In genomic region chr17:61396586-61397085, GRCh38 we compare ENCODE assay signal across 12 cellular contexts. TPM values are rescaled to one million over a fixed set of nuclear protein-coding genes. Genes with fewer than 3 reads are reported as not detected.
DNase-seq lines count a peak whose midpoint lies in the region; ATAC-seq and TF ChIP-seq lines count a peak whose summit lies in the region.
"Had no signal": no experiment of that assay in that cellular context is flagged by ENCODE, and none has a peak within 500 bp of the region (broad histone marks: within the 10 kb centered on the region; RNA-seq: fewer than 3 reads in every experiment).

No MANE protein-coding gene starts in this region.

- H3K4me2 ChIP-seq in parathyroid adenoma (ENCODE audit: low read length), result peak overlapping the region; percentile 44

- H2AFZ ChIP-seq in parathyroid adenoma, result no peak overlapping the region

- H3K4me1 ChIP-seq in cardiac muscle cell (ENCODE audit: low read depth) (peaks cover 25% of the 10 kb centered on the region), left ventricle myocardium inferior (peaks cover 52% of the 10 kb centered on the region), parathyroid adenoma (peaks cover 2% of the 10 kb centered on the region), aorta (ENCODE audit: control insufficient read depth in 1 of 2, insufficient read depth in 2 of 2, low read length in 2 of 2) (no peaks in the 10 kb centered on the region)

- H3K79me2 ChIP-seq in parathyroid adenoma, result no peaks in the 10 kb centered on the region

- WGBS in aorta, 2 donors, result 10 to 13% methylated on average over 43 to 46 of the region's 46 CpGs

- peak in 1 of 2 donors; percentile 61 for DNase-seq in cardiac muscle cell (ENCODE audit: low read depth in 1 of 2, low spot score in 1 of 2)
- no peak for DNase-seq in Right ventricle myocardium superior
- DNase-seq in left ventricle myocardium inferior, result no peak
- no peak for DNase-seq in aorta
- DNase-seq in UCSD-AML1 (lab: John Stamatoyannopoulos, UW; ENCODE audit: unreplicated experiment), result no peak
- no peak for DNase-seq in activated CD8-positive, alpha-beta memory T cell treated with anti-CD3 and anti-CD28 coated beads, Interleukin-2, amount 50 U/mL, for 48 hours
- no peak for DNase-seq in activated CD8-positive, alpha-beta memory T cell treated with anti-CD3 and anti-CD28 coated beads, Interleukin-2, amount 50 U/mL, for 4 hours
- DNase-seq: head of caudate nucleus, NCI-H748 treated with DMSO at 0.1 percent for 48 hours had no signal

- H3K9me3 ChIP-seq in cardiac muscle cell (ENCODE audit: low read depth) (no peaks in the 10 kb centered on the region), left ventricle myocardium inferior (replicated peaks) (no peaks in the 10 kb centered on the region), parathyroid adenoma (ENCODE audit: control insufficient read depth, low read length) (no peaks in the 10 kb centered on the region), aorta (ENCODE audit: control insufficient read depth, low read length) (no peaks in the 10 kb centered on the region)
- H3K9me3 ChIP-seq: neutrophil had no signal

- no peaks in the 10 kb centered on the region for H3K36me3 ChIP-seq in cardiac muscle cell
- no peaks in the 10 kb centered on the region for H3K36me3 ChIP-seq in left ventricle myocardium inferior
- no peaks in the 10 kb centered on the region for H3K36me3 ChIP-seq in parathyroid adenoma (ENCODE audit: control insufficient read depth, insufficient read depth, low read length)
- no peaks in the 10 kb centered on the region for H3K36me3 ChIP-seq in aorta (ENCODE audit: control insufficient read depth in 1 of 2, insufficient read depth in 2 of 2, low read length in 1 of 2)

- H3K9ac ChIP-seq in parathyroid adenoma, result no peak overlapping the region

- H3K27ac ChIP-seq in cardiac muscle cell (peak overlapping the region; percentile 98), left ventricle myocardium inferior (replicated peaks) (peak overlapping the region; percentile 85), parathyroid adenoma (no peak overlapping the region), aorta (ENCODE audit: low read depth in 1 of 2, low read length in 2 of 2) (peak overlapping the region in 1 of 2 donors; percentile 4)
- H3K27ac ChIP-seq: neutrophil had no signal

- intact Hi-C loops in Right ventricle myocardium superior (cut with DNase I) (loop anchor here (10.0 kb wide), 1 partner anchor 392 kb away; no protein-coding TSS in a partner anchor), left ventricle myocardium inferior (cut with micrococcal nuclease) (no loop called here), aorta (cut with DNase I) (loop anchor here (5.0 to 10.0 kb wide), 7 partner anchors 84 to 672 kb away; no protein-coding TSS in a partner anchor)

- peak overlapping the region; percentile 63 for H3K4me3 ChIP-seq in cardiac muscle cell
- H3K4me3 ChIP-seq in left ventricle myocardium inferior, result peak overlapping the region; percentile 77
- H3K4me3 ChIP-seq in parathyroid adenoma (ENCODE audit: low read depth, low read length), result no peak overlapping the region
- peak overlapping the region; percentile 42 to 87 for H3K4me3 ChIP-seq in aorta (ENCODE audit: low read length in 2 of 2)

- ATAC-seq in Right ventricle myocardium superior (ENCODE audit: poor library complexity) (no peak), aorta (ENCODE audit: low FRiP score) (no peak)

- TF ChIP-seq CTCF in cardiac muscle cell (IDR thresholded peaks at IDR 0.05; ENCODE audit: low read depth, low read length) (no peak), left ventricle myocardium inferior (IDR thresholded peaks at IDR 0.05; ENCODE audit: borderline replicate concordance) (no peak), parathyroid adenoma (IDR thresholded peaks at IDR 0.05) (no peak)

- peaks cover 8% of the 10 kb centered on the region for H3K27me3 ChIP-seq in cardiac muscle cell
- peaks cover 68% of the 10 kb centered on the region for H3K27me3 ChIP-seq in left ventricle myocardium inferior (ENCODE audit: low read depth)
- peaks cover 25% of the 10 kb centered on the region for H3K27me3 ChIP-seq in parathyroid adenoma (ENCODE audit: control insufficient read depth, insufficient read depth, low read length)
- no peaks in the 10 kb centered on the region for H3K27me3 ChIP-seq in aorta (ENCODE audit: control insufficient read depth in 1 of 2, insufficient read depth in 2 of 2, low read length in 1 of 2)

RNA-seq across cellular contexts. Expression of gene TBX2, which starts 3.0 kb away (rescaled TPM):
- 228 and 273 TPM in 2 replicates for total RNA-seq in cardiac muscle cell
- polyA plus RNA-seq in cardiac muscle cell, result 193 and 212 TPM in 2 replicates
- total RNA-seq in Right ventricle myocardium superior, result 13.1 TPM
- 8.2 TPM for total RNA-seq in left ventricle myocardium inferior
- 10 to 100 TPM; 28.9 to 42.6 TPM for total RNA-seq in aorta
- 100 to 1,000 TPM in 1 of 2 donors, 10 to 100 TPM in 1; 11.5 to 116 TPM for polyA plus RNA-seq in aorta
- total RNA-seq: T-helper 1 cell treated with Interleukin-12 subunit alpha and Interleukin-12 subunit beta and Interleukin-4 antibody, amounts not matched to agents 30 ng/mL and 1 ng/mL, for 36 hours had no signal

RNA-seq across cellular contexts. Expression of gene TBX4, which starts 55.6 kb away (rescaled TPM):
- 1.6 and 1.9 TPM in 2 replicates for total RNA-seq in cardiac muscle cell
- 0.54 and 2.6 TPM in 2 replicates for polyA plus RNA-seq in cardiac muscle cell
- not detected for total RNA-seq in Right ventricle myocardium superior
- total RNA-seq in left ventricle myocardium inferior, result not detected
- total RNA-seq in aorta, result under 1 TPM; 0.23 to 0.27 TPM
- polyA plus RNA-seq in aorta, result not detected
- total RNA-seq: T-helper 1 cell treated with Interleukin-12 subunit alpha and Interleukin-12 subunit beta and Interleukin-4 antibody, amounts not matched to agents 30 ng/mL and 1 ng/mL, for 36 hours had no signal
